Comparison of ENCODE assay signal across 11 cellular contexts in genomic region chr18:902179-902718, GRCh38. TPM values are rescaled to one million over a fixed set of nuclear protein-coding genes. Genes with fewer than 3 reads are reported as not detected.
DNase-seq lines count a peak whose midpoint lies in the region; ATAC-seq and TF ChIP-seq lines count a peak whose summit lies in the region.
"Had no signal": no experiment of that assay in that cellular context is flagged by ENCODE, and none has a peak within 500 bp of the region (broad histone marks: within the 10 kb centered on the region; RNA-seq: fewer than 3 reads in every experiment).

No MANE protein-coding gene starts in this region.

- H3K27ac Mint-ChIP-seq in activated naive CD4-positive, alpha-beta T cell treated with anti-CD3 and anti-CD28 coated beads, Interleukin-2, amount 50 U/mL, for 72 hours = no peak overlapping the region
- H3K27ac Mint-ChIP-seq: CD8-positive, alpha-beta memory T cell had no signal

- peak; percentile 31 for TF ChIP-seq CTCF in fibroblast of mammary gland (conservative IDR thresholded peaks at IDR 0.05; ENCODE audit: control insufficient read depth, insufficient read depth, low read depth, low read length)

- ATAC-seq in activated naive CD4-positive, alpha-beta T cell treated with anti-CD3 and anti-CD28 coated beads, Interleukin-2, amount 50 U/mL, for 72 hours = no peak

- peaks cover 0 to 17% of the 10 kb centered on the region in 2 donors for H3K36me3 Mint-ChIP-seq in activated naive CD4-positive, alpha-beta T cell treated with anti-CD3 and anti-CD28 coated beads, Interleukin-2, amount 50 U/mL, for 72 hours
- H3K36me3 Mint-ChIP-seq: CD8-positive, alpha-beta memory T cell had no signal

- H3K9me3 Mint-ChIP-seq in activated naive CD4-positive, alpha-beta T cell treated with anti-CD3 and anti-CD28 coated beads, Interleukin-2, amount 50 U/mL, for 72 hours = peaks cover 0 to 2% of the 10 kb centered on the region in 2 donors

- peak; percentile 11 for DNase-seq in AG08396 (ENCODE audit: low spot score)
- DNase-seq in H7 = peak; percentile 46
- peak; percentile 20 for DNase-seq in NCI-H82 treated with DMSO at 0.1 percent for 48 hours (lab: John Stamatoyannopoulos, UW; ENCODE audit: unreplicated experiment)
- DNase-seq in fibroblast of mammary gland (ENCODE audit: low read depth) = peak; percentile 20
- no peak for DNase-seq in Kasumi-1 (lab: John Stamatoyannopoulos, UW)
- no peak for DNase-seq in activated naive CD4-positive, alpha-beta T cell treated with anti-CD3 and anti-CD28 coated beads, Interleukin-2, amount 50 U/mL, for 72 hours (ENCODE audit: low spot score in 2 of 2)
- no peak for DNase-seq in epidermal melanocyte (ENCODE audit: insufficient read length, low spot score)
- DNase-seq in stimulated activated CD8-positive, alpha-beta memory T cell treated with anti-CD3 and anti-CD28 coated beads, Interleukin-4, amount 100 ng/mL, for 48 hours = no peak
- DNase-seq: CD8-positive, alpha-beta memory T cell; T1000 had no signal

- peaks cover 53% of the 10 kb centered on the region for H3K27me3 ChIP-seq in H7 (ENCODE audit: control insufficient read depth, insufficient read depth, low read length)

- H3K4me3 ChIP-seq in H7 (ENCODE audit: insufficient read depth, low read depth, low read length) (no peak overlapping the region), fibroblast of mammary gland (ENCODE audit: control insufficient read depth, low read depth, low read length) (no peak overlapping the region)

- H3K36me3 ChIP-seq in H7 (replicated peaks; ENCODE audit: control insufficient read depth, insufficient read depth, low read length) = no peaks in the 10 kb centered on the region

RNA-seq across cellular contexts. Expression of gene ADCYAP1, which starts 2.4 kb away (rescaled TPM):
- not detected in 2 replicates for total RNA-seq in H7 (2014; rRNA removed; shearing (Covaris generic))
- not detected for total RNA-seq in activated naive CD4-positive, alpha-beta T cell treated with anti-CD3 and anti-CD28 coated beads, Interleukin-2, amount 50 U/mL, for 72 hours
- total RNA-seq: CD8-positive, alpha-beta memory T cell; lung microvascular endothelial cell had no signal

Comparison
In these comparisons a context has a peak if more than half of its experiments do, and no peak if none do; other contexts are left out.
1. DNase-seq: peak in AG08396 (single experiment), H7 (single experiment), NCI-H82 treated with DMSO at 0.1 percent for 48 hours (single experiment) and fibroblast of mammary gland (single experiment); none in Kasumi-1 (0 of 2), activated naive CD4-positive, alpha-beta T cell treated with anti-CD3 and anti-CD28 coated beads, Interleukin-2, amount 50 U/mL, for 72 hours (0 of 2), epidermal melanocyte (single experiment) and stimulated activated CD8-positive, alpha-beta memory T cell treated with anti-CD3 and anti-CD28 coated beads, Interleukin-4, amount 100 ng/mL, for 48 hours (single experiment).